In the genomic region with DNA sequence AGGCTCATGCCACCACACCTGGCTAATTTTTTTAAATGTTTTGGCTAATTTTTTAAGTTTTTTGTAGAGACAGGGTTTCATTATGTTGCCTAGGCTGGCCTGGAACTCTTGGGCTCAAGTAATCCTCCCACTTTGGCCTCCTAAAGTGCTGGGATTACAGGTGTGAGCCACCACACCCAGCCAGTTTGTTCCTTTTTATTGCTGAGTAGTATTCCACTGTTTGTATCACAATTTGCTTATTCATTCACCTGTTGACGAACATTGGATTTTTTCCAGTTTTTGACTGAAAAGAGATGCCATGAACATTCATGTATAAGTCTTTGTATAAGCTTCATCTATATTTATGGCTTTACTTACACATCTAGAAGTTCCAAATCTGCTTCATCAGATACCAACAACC, we compare ENCODE assay signal across 21 cellular contexts. TPM values are rescaled to one million over a fixed set of nuclear protein-coding genes. Genes with fewer than 3 reads are reported as not detected.
DNase-seq lines count a peak whose midpoint lies in the region; ATAC-seq, FAIRE-seq and TF ChIP-seq lines count a peak whose summit lies in the region.
"Had no signal": no experiment of that assay in that cellular context is flagged by ENCODE, and none has a peak within 500 bp of the region (broad histone marks: within the 10 kb centered on the region; RNA-seq: fewer than 3 reads in every experiment).

No MANE protein-coding gene starts in this region.

- no peak for TF ChIP-seq RAD21 in HepG2 (CRISPR knock-in tag; IDR thresholded peaks at IDR 0.05)

- intact Hi-C loops in activated CD8-positive, alpha-beta T cell treated with anti-CD3 and anti-CD28 coated beads for 36 hours (cut with micrococcal nuclease): loop anchor here (5.0 kb wide), 1 partner anchor 48 kb away; no protein-coding TSS in a partner anchor
- intact Hi-C loops in HepG2 (cut with micrococcal nuclease; ENCODE audit: unreplicated experiment): no loop called here
- intact Hi-C loops in right lobe of liver (cut with DNase I): loop anchor here in 1 of 2 donors (5.0 kb wide), 1 partner anchor 112 kb away; no protein-coding TSS in a partner anchor
- intact Hi-C loops in naive thymus-derived CD4-positive, alpha-beta T cell (cut with micrococcal nuclease): loop anchor here in 1 of 2 donors (5.0 kb wide), 2 partner anchors 38 to 58 kb away; no protein-coding TSS in a partner anchor

- no peak for DNase-seq in activated CD8-positive, alpha-beta T cell treated with anti-CD3 and anti-CD28 coated beads, Interleukin-2, amount 10 ng/mL, durations not matched to agents 7 days and 5 days
- DNase-seq in activated CD8-positive, alpha-beta T cell treated with anti-CD3 and anti-CD28 coated beads for 36 hours: no peak
- DNase-seq in HepG2 (ENCODE audit: low spot score) (no peak), right lobe of liver (no peak), T-helper 17 cell (no peak), retina (no peak)
- no peak for DNase-seq in naive thymus-derived CD4-positive, alpha-beta T cell
- DNase-seq: Calu3; CD8-positive, alpha-beta T cell; DMS153; GM23248; H9; MM.1S; NCI-H1048; NCI-H1417 treated with DMSO at 0.1 percent for 48 hours; NCI-H187; NCI-H446; NCI-H526; Peyer's patch had no signal

- ATAC-seq in activated CD8-positive, alpha-beta T cell treated with anti-CD3 and anti-CD28 coated beads, Interleukin-2, amount 10 ng/mL, durations not matched to agents 7 days and 5 days: no peak
- ATAC-seq in activated CD8-positive, alpha-beta T cell treated with anti-CD3 and anti-CD28 coated beads for 36 hours: no peak
- ATAC-seq in HepG2 (no peak), right lobe of liver (no peak), T-helper 17 cell (no peak)
- no peak for ATAC-seq in naive thymus-derived CD4-positive, alpha-beta T cell
- ATAC-seq: CD8-positive, alpha-beta T cell had no signal

- POLR2A ChIA-PET in activated CD8-positive, alpha-beta T cell treated with anti-CD3 and anti-CD28 coated beads, Interleukin-2, amount 10 ng/mL, durations not matched to agents 7 days and 5 days (lab: Charles Lee): interaction anchor here (0.6 to 8.4 kb wide), 2 partner anchors 39 to 111 kb away, joined by 3 to 157 read pairs; no protein-coding TSS in a partner anchor
- POLR2A ChIA-PET in activated CD8-positive, alpha-beta T cell treated with anti-CD3 and anti-CD28 coated beads for 36 hours (lab: Charles Lee): no interaction called here
- POLR2A ChIA-PET in HepG2 (lab: Yijun Ruan, JAX): no interaction called here
- POLR2A ChIA-PET in naive thymus-derived CD4-positive, alpha-beta T cell (lab: Charles Lee): interaction anchor here (1.0 kb wide), 1 partner anchor 9 kb away, joined by 4 read pairs; no protein-coding TSS in a partner anchor

- H3K79me2 ChIP-seq in HepG2 (ENCODE audit: insufficient read depth, low read length): peaks cover 90% of the 10 kb centered on the region

- H3K27me3 Mint-ChIP-seq in activated CD8-positive, alpha-beta T cell treated with anti-CD3 and anti-CD28 coated beads, Interleukin-2, amount 10 ng/mL, durations not matched to agents 7 days and 5 days (ENCODE audit: low read depth): no peaks in the 10 kb centered on the region
- H3K27me3 Mint-ChIP-seq in activated CD8-positive, alpha-beta T cell treated with anti-CD3 and anti-CD28 coated beads for 36 hours: no peaks in the 10 kb centered on the region
- no peaks in the 10 kb centered on the region for H3K27me3 Mint-ChIP-seq in T-helper 17 cell
- no peaks in the 10 kb centered on the region for H3K27me3 Mint-ChIP-seq in naive thymus-derived CD4-positive, alpha-beta T cell

- BruUV-seq in HepG2 (replicated peaks; lab: Mats Ljungman, UMichigan): no TSS peak

- H3K27ac Mint-ChIP-seq in activated CD8-positive, alpha-beta T cell treated with anti-CD3 and anti-CD28 coated beads, Interleukin-2, amount 10 ng/mL, durations not matched to agents 7 days and 5 days: peak overlapping the region; percentile 88
- no peak overlapping the region for H3K27ac Mint-ChIP-seq in activated CD8-positive, alpha-beta T cell treated with anti-CD3 and anti-CD28 coated beads for 36 hours
- peak overlapping the region; percentile 83 for H3K27ac Mint-ChIP-seq in T-helper 17 cell
- peak overlapping the region in 2 of 9 donors; percentile 22 to 36 for H3K27ac Mint-ChIP-seq in naive thymus-derived CD4-positive, alpha-beta T cell

- H3K4me3 ChIP-seq in HepG2 (replicated peaks in 1 of 3; ENCODE audit: insufficient read depth in 1 of 3, low read depth in 2 of 3, low read length in 3 of 3) (no peak overlapping the region), right lobe of liver (no peak overlapping the region)
- no peak overlapping the region for H3K4me3 ChIP-seq in naive thymus-derived CD4-positive, alpha-beta T cell (ENCODE audit: low read length)
- H3K4me3 ChIP-seq: BLaER1 treated with 17β-estradiol and CSF1 and Interleukin-3, amounts not matched to agents 10 nM and 100 nM; GM23248; Peyer's patch had no signal

- peak overlapping the region; percentile 80 for H3K4me3 Mint-ChIP-seq in activated CD8-positive, alpha-beta T cell treated with anti-CD3 and anti-CD28 coated beads, Interleukin-2, amount 10 ng/mL, durations not matched to agents 7 days and 5 days
- H3K4me3 Mint-ChIP-seq in activated CD8-positive, alpha-beta T cell treated with anti-CD3 and anti-CD28 coated beads for 36 hours: no peak overlapping the region
- no peak overlapping the region for H3K4me3 Mint-ChIP-seq in T-helper 17 cell
- H3K4me3 Mint-ChIP-seq in naive thymus-derived CD4-positive, alpha-beta T cell: peak overlapping the region in 1 of 10 donors; percentile 90
- H3K4me3 Mint-ChIP-seq: CD8-positive, alpha-beta T cell; H9 had no signal

- H3K9me3 ChIP-seq in HepG2 (ENCODE audit: low read length) (no peaks in the 10 kb centered on the region), right lobe of liver (no peaks in the 10 kb centered on the region), T-helper 17 cell (ENCODE audit: control insufficient read depth, low read length, poor library complexity, severe bottlenecking) (no peaks in the 10 kb centered on the region)
- no peaks in the 10 kb centered on the region for H3K9me3 ChIP-seq in naive thymus-derived CD4-positive, alpha-beta T cell (ENCODE audit: control insufficient read depth in 2 of 3, low read length in 3 of 3)
- H3K9me3 ChIP-seq: BLaER1 treated with 17β-estradiol and CSF1 and Interleukin-3, amounts not matched to agents 10 nM and 100 nM; Peyer's patch had no signal

- no peak for TF ChIP-seq POLR2A in HepG2 (IDR thresholded peaks at IDR 0.05; ENCODE audit: insufficient read depth in 1 of 2, low read depth in 2 of 2, low read length in 2 of 2)
- TF ChIP-seq POLR2A in right lobe of liver (IDR thresholded peaks at IDR 0.05): no peak

- no peaks in the 10 kb centered on the region; a peak in 1 of 5 replicates for H3K27me3 ChIP-seq in HepG2 (ENCODE audit: control insufficient read depth in 1 of 2, insufficient read depth in 2 of 2, low read length in 2 of 2)
- H3K27me3 ChIP-seq in right lobe of liver: no peaks in the 10 kb centered on the region
- H3K27me3 ChIP-seq in naive thymus-derived CD4-positive, alpha-beta T cell (ENCODE audit: control insufficient read depth in 2 of 2, insufficient read depth in 2 of 2, low read length in 2 of 2): no peaks in the 10 kb centered on the region
- H3K27me3 ChIP-seq: BLaER1 treated with 17β-estradiol and CSF1 and Interleukin-3, amounts not matched to agents 10 nM and 100 nM; Peyer's patch had no signal

- no peak overlapping the region for H3K27ac ChIP-seq in HepG2 (ENCODE audit: extremely low read length, insufficient read depth, low read length)
- no peak overlapping the region for H3K27ac ChIP-seq in right lobe of liver
- no peak overlapping the region for H3K27ac ChIP-seq in naive thymus-derived CD4-positive, alpha-beta T cell (ENCODE audit: low read depth, low read length)
- H3K27ac ChIP-seq: BLaER1 treated with 17β-estradiol and CSF1 and Interleukin-3, amounts not matched to agents 10 nM and 100 nM; GM23248; Peyer's patch had no signal

- peaks cover 85% of the 10 kb centered on the region for H3K36me3 Mint-ChIP-seq in activated CD8-positive, alpha-beta T cell treated with anti-CD3 and anti-CD28 coated beads, Interleukin-2, amount 10 ng/mL, durations not matched to agents 7 days and 5 days (ENCODE audit: low read depth)
- peaks cover 70% of the 10 kb centered on the region for H3K36me3 Mint-ChIP-seq in activated CD8-positive, alpha-beta T cell treated with anti-CD3 and anti-CD28 coated beads for 36 hours (ENCODE audit: low read depth)
- H3K36me3 Mint-ChIP-seq in T-helper 17 cell (ENCODE audit: low read depth): peaks cover 13% of the 10 kb centered on the region
- peaks cover 0 to 67% (median 26%) of the 10 kb centered on the region in 5 donors for H3K36me3 Mint-ChIP-seq in naive thymus-derived CD4-positive, alpha-beta T cell

- H3K36me3 ChIP-seq in HepG2 (replicated peaks in 1 of 2; ENCODE audit: control insufficient read depth in 1 of 2, insufficient read depth in 2 of 2, low read length in 2 of 2) (peaks cover 11 to 47% of the 10 kb centered on the region in 2 experiments), right lobe of liver (no peaks in the 10 kb centered on the region)
- H3K36me3 ChIP-seq in naive thymus-derived CD4-positive, alpha-beta T cell (ENCODE audit: control insufficient read depth in 2 of 3, insufficient read depth in 3 of 3, low read length in 3 of 3): peaks cover 0 to 4% (median 0%) of the 10 kb centered on the region in 3 experiments

- peaks cover 67% of the 10 kb centered on the region for H4K20me1 ChIP-seq in HepG2 (ENCODE audit: insufficient read depth, low read length)

- in situ Hi-C loops in HepG2 (cut with HindIII; ENCODE audit: extremely low pct_ligation_motif_present, low pct_unique_long_range_greater_than_20kb): loop anchor here (5.0 to 10.0 kb wide), 2 partner anchors 51 to 112 kb away; no protein-coding TSS in a partner anchor

- TF ChIP-seq CTCF in activated CD8-positive, alpha-beta T cell treated with anti-CD3 and anti-CD28 coated beads for 36 hours (IDR thresholded peaks at IDR 0.05): no peak
- TF ChIP-seq CTCF in HepG2 (CRISPR knock-in tag; IDR thresholded peaks at IDR 0.05): no peak
- no peak for TF ChIP-seq CTCF in right lobe of liver (IDR thresholded peaks at IDR 0.05)

- H2AFZ ChIP-seq in HepG2 (ENCODE audit: low read length): no peak overlapping the region
- H2AFZ ChIP-seq: GM23248 had no signal

- no peaks in the 10 kb centered on the region for H3K9me3 Mint-ChIP-seq in activated CD8-positive, alpha-beta T cell treated with anti-CD3 and anti-CD28 coated beads, Interleukin-2, amount 10 ng/mL, durations not matched to agents 7 days and 5 days (ENCODE audit: insufficient read depth)
- H3K9me3 Mint-ChIP-seq in activated CD8-positive, alpha-beta T cell treated with anti-CD3 and anti-CD28 coated beads for 36 hours: no peaks in the 10 kb centered on the region
- no peaks in the 10 kb centered on the region for H3K9me3 Mint-ChIP-seq in naive thymus-derived CD4-positive, alpha-beta T cell
- H3K9me3 Mint-ChIP-seq: CD8-positive, alpha-beta T cell; H9 had no signal

- CTCF ChIA-PET in activated CD8-positive, alpha-beta T cell treated with anti-CD3 and anti-CD28 coated beads, Interleukin-2, amount 10 ng/mL, durations not matched to agents 7 days and 5 days (lab: Charles Lee): interaction anchor here (7.4 kb wide), 1 partner anchor 112 kb away, joined by 213 read pairs; no protein-coding TSS in a partner anchor
- CTCF ChIA-PET in activated CD8-positive, alpha-beta T cell treated with anti-CD3 and anti-CD28 coated beads for 36 hours (lab: Charles Lee): interaction anchor here (0.8 to 1.8 kb wide), 3 partner anchors 9 to 114 kb away, joined by 3 to 7 read pairs (median 6); no protein-coding TSS in a partner anchor
- CTCF ChIA-PET in HepG2 (lab: Yijun Ruan, JAX; ENCODE audit: low intra/inter-chr PET ratio, low total read pairs): no interaction called here
- CTCF ChIA-PET in naive thymus-derived CD4-positive, alpha-beta T cell (lab: Charles Lee): no interaction called here

- 98% methylated on average over 1 of the region's 1 CpG for WGBS in HepG2 (ENCODE audit: low lambda C conversion rate)
- WGBS in right lobe of liver (ENCODE audit: insufficient coverage, low coverage, low lambda C conversion rate, missing lambda C conversion rate): 100% methylated on average over 1 of the region's 1 CpG

- H3K4me1 ChIP-seq in HepG2 (ENCODE audit: insufficient read depth, low read length) (peaks cover 36% of the 10 kb centered on the region), right lobe of liver (peaks cover 0 to 14% (median 2%) of the 10 kb centered on the region in 4 donors)
- H3K4me1 ChIP-seq in naive thymus-derived CD4-positive, alpha-beta T cell (ENCODE audit: control insufficient read depth in 2 of 2, insufficient read depth in 2 of 2, low read length in 2 of 2): peaks cover 14 to 19% of the 10 kb centered on the region in 2 donors

- no peak for TF ChIP-seq EP300 in HepG2 (IDR thresholded peaks at IDR 0.05; ENCODE audit: low read depth in 2 of 2, low read length in 2 of 2)
- no peak for TF ChIP-seq EP300 in HepG2 (CRISPR knock-in tag; IDR thresholded peaks at IDR 0.05; ENCODE audit: borderline replicate concordance)

- no peak for FAIRE-seq in HepG2 (lab: Jason Lieb, UNC)
- FAIRE-seq: GM12891 had no signal

- no peak overlapping the region for H3K9ac ChIP-seq in HepG2 (ENCODE audit: insufficient read depth, low read depth, low read length)
- H3K9ac ChIP-seq: BLaER1 treated with 17β-estradiol and CSF1 and Interleukin-3, amounts not matched to agents 10 nM and 100 nM; GM23248 had no signal

- H3K4me2 ChIP-seq in HepG2 (ENCODE audit: low read depth, low read length): no peak overlapping the region

- H3K4me1 Mint-ChIP-seq in activated CD8-positive, alpha-beta T cell treated with anti-CD3 and anti-CD28 coated beads, Interleukin-2, amount 10 ng/mL, durations not matched to agents 7 days and 5 days (ENCODE audit: low read depth): peaks cover 60% of the 10 kb centered on the region
- peaks cover 57% of the 10 kb centered on the region for H3K4me1 Mint-ChIP-seq in activated CD8-positive, alpha-beta T cell treated with anti-CD3 and anti-CD28 coated beads for 36 hours (ENCODE audit: low read depth)
- peaks cover 67% of the 10 kb centered on the region for H3K4me1 Mint-ChIP-seq in T-helper 17 cell
- H3K4me1 Mint-ChIP-seq in naive thymus-derived CD4-positive, alpha-beta T cell: peaks cover 61 to 80% (median 74%) of the 10 kb centered on the region in 7 donors

RNA-seq across cellular contexts. Expression of a gene that starts 5.3 kb away (rescaled TPM):
- 100 to 1,000 TPM; 209 to 243 TPM for total RNA-seq in activated CD8-positive, alpha-beta T cell treated with anti-CD3 and anti-CD28 coated beads, Interleukin-2, amount 10 ng/mL, durations not matched to agents 7 days and 5 days
- total RNA-seq in activated CD8-positive, alpha-beta T cell treated with anti-CD3 and anti-CD28 coated beads for 36 hours: 10 to 100 TPM; 43.6 to 56.8 TPM
- 20.8 and 26.6 TPM in 2 replicates for total RNA-seq in HepG2 (2016; rRNA removed; fragmentation: Illumina TruSeq; extraction: Trizol)
- 3.2 and 4.1 TPM in 2 replicates for total RNA-seq in HepG2 (2016; cell fraction: cytosol; rRNA removed; fragmentation: Illumina TruSeq; extraction: Trizol; ENCODE audit: low read depth)
- total RNA-seq in HepG2 (2016; cell fraction: insoluble cytoplasmic fraction; rRNA removed; fragmentation: Illumina TruSeq; extraction: Trizol): 21.0 and 28.9 TPM in 2 replicates
- total RNA-seq in HepG2 (2016; cell fraction: membrane; rRNA removed; fragmentation: Illumina TruSeq; extraction: Trizol): 12.6 and 14.3 TPM in 2 replicates
- 49.5 and 63.9 TPM in 2 replicates for total RNA-seq in HepG2 (2016; cell fraction: nucleus; rRNA removed; fragmentation: Illumina TruSeq; extraction: Trizol)
- polyA plus RNA-seq in HepG2 (2011; rRNA removed): 39.5 and 60.4 TPM in 2 replicates
- polyA plus RNA-seq in HepG2 (2011; cell fraction: cytosol; rRNA removed): 23.4 and 41.7 TPM in 2 replicates
- 69.6 and 75.7 TPM in 2 replicates for polyA plus RNA-seq in HepG2 (2011; cell fraction: nucleus; rRNA removed)
- 31.5 and 37.6 TPM in 2 replicates for polyA plus RNA-seq in HepG2 (2012)
- polyA plus RNA-seq in HepG2 (2016; cell fraction: cytosol; fragmentation: Illumina TruSeq; extraction: Trizol; ENCODE audit: low read depth): 0.43 and 0.49 TPM in 2 replicates
- polyA plus RNA-seq in HepG2 (2016; cell fraction: insoluble cytoplasmic fraction; fragmentation: Illumina TruSeq; extraction: Trizol; ENCODE audit: low read depth): 21.4 and 27.3 TPM in 2 replicates
- polyA plus RNA-seq in HepG2 (2016; cell fraction: membrane; fragmentation: Illumina TruSeq; extraction: Trizol; ENCODE audit: low read depth): 2.0 and 2.7 TPM in 2 replicates
- 56.1 and 68.3 TPM in 2 replicates for polyA plus RNA-seq in HepG2 (2016; cell fraction: nucleus; fragmentation: Illumina TruSeq; extraction: Trizol; ENCODE audit: insufficient read depth, low read depth)
- polyA minus RNA-seq in HepG2 (2011; rRNA and poly(A)+ RNA removed; ENCODE audit: low replicate concordance): 40.4 and 54.0 TPM in 2 replicates
- polyA minus RNA-seq in HepG2 (2011; cell fraction: cytosol; rRNA and poly(A)+ RNA removed): 39.9 and 41.5 TPM in 2 replicates
- 211 and 214 TPM in 2 replicates for polyA minus RNA-seq in HepG2 (2011; cell fraction: nucleus; rRNA and poly(A)+ RNA removed)
- total RNA-seq in right lobe of liver: 10 to 100 TPM in 5 of 6 experiments, 1 to 10 TPM in 1; 9.6 to 20.1 (median 16.5) TPM
- total RNA-seq in T-helper 17 cell: 10 to 100 TPM; 65.2 to 95.5 TPM
- 100 to 1,000 TPM in 1 of 5 experiments, 10 to 100 TPM in 4; 34.6 to 323 (median 55.5) TPM for total RNA-seq in naive thymus-derived CD4-positive, alpha-beta T cell
- polyA plus RNA-seq in naive thymus-derived CD4-positive, alpha-beta T cell: 1 to 10 TPM; 6.3 to 8.4 TPM

Comparison
In these comparisons a context has a peak if more than half of its experiments do, and no peak if none do; other contexts are left out.
1. POLR2A ChIA-PET loops: an anchor here in activated CD8-positive, alpha-beta T cell treated with anti-CD3 and anti-CD28 coated beads, Interleukin-2, amount 10 ng/mL, durations not matched to agents 7 days and 5 days (0.6 to 8.4 kb wide) and naive thymus-derived CD4-positive, alpha-beta T cell (1.0 kb wide); none called in activated CD8-positive, alpha-beta T cell treated with anti-CD3 and anti-CD28 coated beads for 36 hours and HepG2.
2. CTCF ChIA-PET loops: an anchor here in activated CD8-positive, alpha-beta T cell treated with anti-CD3 and anti-CD28 coated beads, Interleukin-2, amount 10 ng/mL, durations not matched to agents 7 days and 5 days (7.4 kb wide) and activated CD8-positive, alpha-beta T cell treated with anti-CD3 and anti-CD28 coated beads for 36 hours (0.8 to 1.8 kb wide); none called in HepG2 and naive thymus-derived CD4-positive, alpha-beta T cell.